Comparison of ENCODE assay signal across 14 cellular contexts in genomic region chr12:116370004-116370404, GRCh38.
DNase-seq lines count a peak whose midpoint lies in the region; ATAC-seq and TF ChIP-seq lines count a peak whose summit lies in the region.
"Had no signal": no experiment of that assay in that cellular context is flagged by ENCODE, and none has a peak within 500 bp of the region (broad histone marks: within the 10 kb centered on the region; RNA-seq: fewer than 3 reads in every experiment).

No MANE protein-coding gene starts in this region.

- H2BK120ac ChIP-seq in mesendoderm (ENCODE audit: low read depth, low read length): no peak overlapping the region

- TF ChIP-seq CTCF in cardiac fibroblast (IDR thresholded peaks at IDR 0.05; ENCODE audit: low read depth, low read length): no peak

- H2BK5ac ChIP-seq in mesendoderm (ENCODE audit: low read length): no peak overlapping the region

- H3K23ac ChIP-seq in mesendoderm (ENCODE audit: low read length): no peak overlapping the region

- H3K9ac ChIP-seq in mesendoderm (ENCODE audit: low read length): no peak overlapping the region

- DNase-seq in AG08395 (ENCODE audit: low spot score) (peak; percentile 87), HK-2 (ENCODE audit: unreplicated experiment) (peak; percentile 35), cardiac fibroblast (ENCODE audit: low read depth in 2 of 2) (peak; percentile 87 to 93), mesendoderm (peak; percentile 84), SKM-1 (lab: John Stamatoyannopoulos, UW; ENCODE audit: unreplicated experiment) (no peak), NCI-H1417 (lab: John Stamatoyannopoulos, UW) (no peak)
- DNase-seq in central memory CD4-positive, alpha-beta T cell: no peak
- DNase-seq: head of caudate nucleus; NCI-H345; pancreas; PC-9; stimulated activated CD4-positive, alpha-beta T cell treated with anti-CD3 and anti-CD28 coated beads, Interleukin-4, amount 100 ng/mL, for 1 hour; stimulated activated naive CD4-positive, alpha-beta T cell had no signal

- H3K36me3 ChIP-seq in mesendoderm (ENCODE audit: control insufficient read depth, insufficient read depth, low read length): no peaks in the 10 kb centered on the region
- H3K36me3 ChIP-seq: pancreas had no signal

- no peak overlapping the region for H4K8ac ChIP-seq in mesendoderm (ENCODE audit: low read depth, low read length)

- H3K18ac ChIP-seq in mesendoderm (ENCODE audit: low read length): no peak overlapping the region

- ATAC-seq in GM18909 (IDR thresholded peaks at IDR 0.05; ENCODE audit: poor library complexity, unreplicated experiment): no peak

- H2AK5ac ChIP-seq in mesendoderm (ENCODE audit: low read length): no peak overlapping the region

- no peak overlapping the region for H3K56ac ChIP-seq in mesendoderm (ENCODE audit: low read length)

- H3K4me1 ChIP-seq in mesendoderm (ENCODE audit: control insufficient read depth, low read depth, low read length): no peaks in the 10 kb centered on the region

- H4K5ac ChIP-seq in mesendoderm (ENCODE audit: low read length): no peak overlapping the region

- no peak overlapping the region for H3K4me2 ChIP-seq in mesendoderm (ENCODE audit: low read length)
- H3K4me2 ChIP-seq: PC-9 had no signal

- WGBS in mesendoderm (ENCODE audit: extremely low coverage, insufficient coverage, low lambda C conversion rate): no CpG with 5 or more reads among the region's 4 CpGs

- no peaks in the 10 kb centered on the region for H3K79me2 ChIP-seq in mesendoderm (ENCODE audit: control insufficient read depth, insufficient read depth, low read length)

- no peaks in the 10 kb centered on the region for H3K27me3 ChIP-seq in mesendoderm (ENCODE audit: insufficient read depth, low read length, poor library complexity)
- H3K27me3 ChIP-seq: pancreas had no signal

- H3K4me3 ChIP-seq in cardiac fibroblast (replicated peaks in 1 of 2; ENCODE audit: low read depth in 2 of 2, low read length in 2 of 2) (no peak overlapping the region), mesendoderm (ENCODE audit: low read length) (no peak overlapping the region)
- H3K4me3 ChIP-seq: pancreas, PC-9 had no signal

- H3K79me1 ChIP-seq in mesendoderm (ENCODE audit: low read length): no peaks in the 10 kb centered on the region

- H2BK15ac ChIP-seq in mesendoderm (replicated peaks; ENCODE audit: low read depth): no peak overlapping the region

- peak overlapping the region; percentile 18 for H3K4ac ChIP-seq in mesendoderm (ENCODE audit: low read depth, low read length)

- no peak overlapping the region for H3K27ac ChIP-seq in mesendoderm (ENCODE audit: low read depth, low read length)
- H3K27ac ChIP-seq: pancreas, PC-9 had no signal

Comparison
In these comparisons a context has a peak if more than half of its experiments do, and no peak if none do; other contexts are left out.
1. DNase-seq: peak in AG08395 (single experiment), HK-2 (single experiment), cardiac fibroblast (2 of 2) and mesendoderm (single experiment); none in SKM-1 (single experiment), NCI-H1417 (0 of 3) and central memory CD4-positive, alpha-beta T cell (single experiment).